Comparison of ENCODE assay signal across 15 cellular contexts in genomic region chr12:112904571-112904970, GRCh38. TPM values are rescaled to one million over a fixed set of nuclear protein-coding genes. Genes with fewer than 3 reads are reported as not detected.
DNase-seq lines count a peak whose midpoint lies in the region; ATAC-seq and TF ChIP-seq lines count a peak whose summit lies in the region.
"Had no signal": no experiment of that assay in that cellular context is flagged by ENCODE, and none has a peak within 500 bp of the region (broad histone marks: within the 10 kb centered on the region; RNA-seq: fewer than 3 reads in every experiment).

No MANE protein-coding gene starts in this region.

- TF ChIP-seq POLR2A in right lobe of liver (IDR thresholded peaks at IDR 0.05) (no peak), erythroblast (IDR thresholded peaks at IDR 0.05; ENCODE audit: low read length) (no peak)

- intact Hi-C loops in right lobe of liver (cut with DNase I) (no loop called here), upper lobe of right lung (cut with DNase I) (no loop called here)

- no peak for TF ChIP-seq RAD21 in liver (IDR thresholded peaks at IDR 0.05)

- H3K4me1 ChIP-seq in liver (ENCODE audit: control insufficient read depth in 4 of 4, insufficient read depth in 4 of 4, low read length in 3 of 4) (peaks cover 5 to 47% (median 42%) of the 10 kb centered on the region in 4 donors), right lobe of liver (peaks cover 0 to 45% (median 21%) of the 10 kb centered on the region in 4 donors), upper lobe of right lung (peaks cover 28% of the 10 kb centered on the region)

- no peaks in the 10 kb centered on the region for H3K27me3 ChIP-seq in liver (ENCODE audit: control insufficient read depth in 4 of 4, insufficient read depth in 4 of 4, low read length in 3 of 4)
- no peaks in the 10 kb centered on the region for H3K27me3 ChIP-seq in right lobe of liver
- H3K27me3 ChIP-seq in upper lobe of right lung = no peaks in the 10 kb centered on the region
- H3K27me3 ChIP-seq: upper lobe of left lung had no signal

- peaks cover 28% of the 10 kb centered on the region for H3K36me3 Mint-ChIP-seq in activated CD8-positive, alpha-beta T cell treated with anti-CD3 and anti-CD28 coated beads, Interleukin-2, amount 10 ng/mL, durations not matched to agents 7 days and 5 days (ENCODE audit: low read depth)

- H3K4me3 ChIP-seq in liver (ENCODE audit: low read depth in 1 of 3, low read length in 3 of 3) = no peak overlapping the region
- H3K4me3 ChIP-seq in right lobe of liver = no peak overlapping the region
- no peak overlapping the region for H3K4me3 ChIP-seq in upper lobe of right lung
- H3K4me3 ChIP-seq: HAP-1, K562, lung, upper lobe of left lung had no signal

- no peaks in the 10 kb centered on the region for H3K9me3 Mint-ChIP-seq in activated CD8-positive, alpha-beta T cell treated with anti-CD3 and anti-CD28 coated beads, Interleukin-2, amount 10 ng/mL, durations not matched to agents 7 days and 5 days (ENCODE audit: insufficient read depth)

- DNase-seq in right lobe of liver (no peak), fibroblast of the conjunctiva (ENCODE audit: low read depth) (peak; percentile 12), upper lobe of right lung (no peak), erythroblast (lab: John Stamatoyannopoulos, UW) (no peak), GM10248 (ENCODE audit: extremely low spot score) (no peak)
- no peak for DNase-seq in activated CD8-positive, alpha-beta T cell treated with anti-CD3 and anti-CD28 coated beads, Interleukin-2, amount 10 ng/mL, durations not matched to agents 7 days and 5 days
- DNase-seq: activated effector memory CD4-positive, alpha-beta T cell treated with Interleukin-2 at 50 U/mL for 16 hours; cortex of kidney; upper lobe of left lung; WERI-Rb-1 had no signal

- peak overlapping the region; percentile 37 for H3K27ac Mint-ChIP-seq in activated CD8-positive, alpha-beta T cell treated with anti-CD3 and anti-CD28 coated beads, Interleukin-2, amount 10 ng/mL, durations not matched to agents 7 days and 5 days

- H3K9me3 ChIP-seq in liver (ENCODE audit: control insufficient read depth in 4 of 4, low read length in 3 of 4) = no peaks in the 10 kb centered on the region
- H3K9me3 ChIP-seq in right lobe of liver = no peaks in the 10 kb centered on the region
- H3K9me3 ChIP-seq in upper lobe of right lung = no peaks in the 10 kb centered on the region
- H3K9me3 ChIP-seq: HAP-1, upper lobe of left lung had no signal

- POLR2A ChIA-PET in activated CD8-positive, alpha-beta T cell treated with anti-CD3 and anti-CD28 coated beads, Interleukin-2, amount 10 ng/mL, durations not matched to agents 7 days and 5 days (lab: Charles Lee) = interaction anchor here (6.6 to 7.4 kb wide), 2 partner anchors 35 to 74 kb away, joined by 74 to 104 read pairs; partner anchors contain the start of genes OAS2 and OAS3
- POLR2A ChIA-PET in GM10248 (lab: Yijun Ruan, JAX) = no interaction called here

- TF ChIP-seq CTCF in liver (IDR thresholded peaks at IDR 0.05; ENCODE audit: low read depth, low read length, missing input control) (no peak), right lobe of liver (IDR thresholded peaks at IDR 0.05) (no peak), upper lobe of right lung (IDR thresholded peaks at IDR 0.05) (no peak), GM10248 (IDR thresholded peaks at IDR 0.05; ENCODE audit: control extremely low read depth, extremely low read depth, low read depth, missing control alignments) (no peak)

- H3K36me3 ChIP-seq in liver (ENCODE audit: control insufficient read depth in 4 of 4, insufficient read depth in 3 of 4, low read depth in 1 of 4, low read length in 3 of 4) = no peaks in the 10 kb centered on the region
- H3K36me3 ChIP-seq in right lobe of liver = no peaks in the 10 kb centered on the region
- H3K36me3 ChIP-seq in upper lobe of right lung = no peaks in the 10 kb centered on the region
- H3K36me3 ChIP-seq: HAP-1, upper lobe of left lung, WERI-Rb-1 had no signal

- H3K9ac ChIP-seq in liver (ENCODE audit: low read depth in 1 of 2, low read length in 2 of 2) = no peak overlapping the region

- ATAC-seq in right lobe of liver = no peak
- ATAC-seq in activated CD8-positive, alpha-beta T cell treated with anti-CD3 and anti-CD28 coated beads, Interleukin-2, amount 10 ng/mL, durations not matched to agents 7 days and 5 days = no peak
- peak; percentile 28 for ATAC-seq in upper lobe of right lung
- ATAC-seq in GM18870 (IDR thresholded peaks at IDR 0.05; ENCODE audit: unreplicated experiment) = no peak
- ATAC-seq: K562 had no signal

- no peak overlapping the region for H3K4me3 Mint-ChIP-seq in activated CD8-positive, alpha-beta T cell treated with anti-CD3 and anti-CD28 coated beads, Interleukin-2, amount 10 ng/mL, durations not matched to agents 7 days and 5 days

- H3K27me3 Mint-ChIP-seq in activated CD8-positive, alpha-beta T cell treated with anti-CD3 and anti-CD28 coated beads, Interleukin-2, amount 10 ng/mL, durations not matched to agents 7 days and 5 days (ENCODE audit: low read depth) = no peaks in the 10 kb centered on the region

- peaks cover 61% of the 10 kb centered on the region for H3K4me1 Mint-ChIP-seq in activated CD8-positive, alpha-beta T cell treated with anti-CD3 and anti-CD28 coated beads, Interleukin-2, amount 10 ng/mL, durations not matched to agents 7 days and 5 days (ENCODE audit: low read depth)

- H3K27ac ChIP-seq in liver (ENCODE audit: low read depth in 1 of 2, low read length in 2 of 2) = no peak overlapping the region
- no peak overlapping the region for H3K27ac ChIP-seq in right lobe of liver
- H3K27ac ChIP-seq in upper lobe of right lung = no peak overlapping the region
- H3K27ac ChIP-seq: WERI-Rb-1 had no signal

- CTCF ChIA-PET in activated CD8-positive, alpha-beta T cell treated with anti-CD3 and anti-CD28 coated beads, Interleukin-2, amount 10 ng/mL, durations not matched to agents 7 days and 5 days (lab: Charles Lee) = interaction anchor here (1.2 kb wide), 1 partner anchor 27 kb away, joined by 3 read pairs; no protein-coding TSS in a partner anchor
- CTCF ChIA-PET in GM10248 (lab: Yijun Ruan, JAX) = interaction anchor here (1.3 kb wide), 1 partner anchor 12 kb away, joined by 3 read pairs; no protein-coding TSS in a partner anchor

TF ChIP-seq in liver, 16 proteins besides CTCF, POLR2A, EP300 and RAD21:
- TF ChIP-seq FOXA1 (IDR thresholded peaks at IDR 0.05) (no peak), NR2F2 (IDR thresholded peaks at IDR 0.05) (peak; percentile 35)

RNA-seq across cellular contexts. Expression of gene OAS1, which starts 2.2 kb away (rescaled TPM):
- total RNA-seq in liver = 10 to 100 TPM; 20.5 to 22.0 TPM
- polyA plus RNA-seq in liver = 10 to 100 TPM; 24.9 to 26.0 TPM
- 10 to 100 TPM; 19.2 to 23.0 (median 22.5) TPM for total RNA-seq in right lobe of liver
- 100 to 1,000 TPM; 143 to 146 TPM for total RNA-seq in activated CD8-positive, alpha-beta T cell treated with anti-CD3 and anti-CD28 coated beads, Interleukin-2, amount 10 ng/mL, durations not matched to agents 7 days and 5 days
- total RNA-seq in upper lobe of right lung = 60.0 TPM

RNA-seq across cellular contexts. Expression of gene OAS3, which starts 33.7 kb away (rescaled TPM):
- total RNA-seq in liver = 1 to 10 TPM; 4.5 to 9.5 TPM
- 1 to 10 TPM; 3.8 to 6.3 TPM for polyA plus RNA-seq in liver
- total RNA-seq in right lobe of liver = 10 to 100 TPM in 1 of 6 experiments, 1 to 10 TPM in 5; 4.4 to 10.2 (median 7.2) TPM
- 100 to 1,000 TPM; 199 to 202 TPM for total RNA-seq in activated CD8-positive, alpha-beta T cell treated with anti-CD3 and anti-CD28 coated beads, Interleukin-2, amount 10 ng/mL, durations not matched to agents 7 days and 5 days
- 47.4 TPM for total RNA-seq in upper lobe of right lung
